ENCODE assay signal across 8 cellular contexts in genomic region chr3:13452490-13453335, GRCh38. TPM values are rescaled to one million over a fixed set of nuclear protein-coding genes. Genes with fewer than 3 reads are reported as not detected.
DNase-seq lines count a peak whose midpoint lies in the region; ATAC-seq and TF ChIP-seq lines count a peak whose summit lies in the region.

No MANE protein-coding gene starts in this region.

- H3K4me1 ChIP-seq in ascending aorta (peaks cover 0 to 7% of the 10 kb centered on the region in 2 donors), right atrium auricular region (peaks cover 0 to 15% of the 10 kb centered on the region in 2 donors)

- in situ Hi-C loops in SK-MEL-5 (cut with HindIII; ENCODE audit: low pct_unique_long_range_greater_than_20kb, low sequenced_read_pairs): no loop called here

- H3K27me3 ChIP-seq in ascending aorta (no peaks in the 10 kb centered on the region), right atrium auricular region (no peaks in the 10 kb centered on the region)

- no peaks in the 10 kb centered on the region for H3K36me3 ChIP-seq in ascending aorta
- H3K36me3 ChIP-seq in right atrium auricular region: no peaks in the 10 kb centered on the region

- intact Hi-C loops in ascending aorta (cut with DNase I): loop anchor here (1.0 to 10.0 kb wide), 2 partner anchors 360 to 588 kb away; no protein-coding TSS in a partner anchor

- POLR2A ChIA-PET in GM10248 (lab: Yijun Ruan, JAX): interaction anchor here (0.8 to 1.4 kb wide), 2 partner anchors 27 to 34 kb away, joined by 5 to 6 read pairs; partner anchors contain the start of gene HDAC11

- peak; percentile 60 for DNase-seq in GM10248 (ENCODE audit: extremely low spot score)
- peak; percentile 76 for DNase-seq in SK-MEL-5 (ENCODE audit: low read depth, low spot score)
- DNase-seq in ascending aorta (ENCODE audit: low spot score in 2 of 2): no peak
- no peak for DNase-seq in right atrium auricular region (ENCODE audit: low spot score)
- DNase-seq in retina: peak; percentile 62

- peak; percentile 80 for TF ChIP-seq RAD21 in Ishikawa (IDR thresholded peaks at IDR 0.05; ENCODE audit: low read depth)

- peak overlapping the region; percentile 54 to 68 for H3K4me3 ChIP-seq in ascending aorta
- peak overlapping the region in 1 of 2 donors; percentile 59 for H3K4me3 ChIP-seq in right atrium auricular region

- ATAC-seq in GM21528 (IDR thresholded peaks at IDR 0.05; ENCODE audit: low FRiP score, unreplicated experiment): no peak
- ATAC-seq in GM21576 (IDR thresholded peaks at IDR 0.05; ENCODE audit: unreplicated experiment): no peak

- TF ChIP-seq CTCF in GM10248 (IDR thresholded peaks at IDR 0.05; ENCODE audit: control extremely low read depth, extremely low read depth, low read depth, missing control alignments): peak; percentile 61
- TF ChIP-seq CTCF in ascending aorta (IDR thresholded peaks at IDR 0.05): peak; percentile 42 to 63 (median 56)
- peak; percentile 48 to 73 for TF ChIP-seq CTCF in right atrium auricular region (IDR thresholded peaks at IDR 0.05)

- TF ChIP-seq EP300 in Ishikawa (IDR thresholded peaks at IDR 0.05; ENCODE audit: borderline replicate concordance): no peak

- H3K27ac ChIP-seq in ascending aorta (peak overlapping the region; percentile 71 to 80), right atrium auricular region (peak overlapping the region; percentile 88 to 89)

- CTCF ChIA-PET in GM10248 (lab: Yijun Ruan, JAX): interaction anchor here (0.6 to 6.0 kb wide), 55 partner anchors 8 to 670 kb away, joined by 3 to 97 read pairs (median 4); partner anchors contain the start of genes HDAC11 and NUP210

- H3K9me3 ChIP-seq in ascending aorta: no peaks in the 10 kb centered on the region
- H3K9me3 ChIP-seq in right atrium auricular region: no peaks in the 10 kb centered on the region

TF ChIP-seq in Ishikawa, 13 proteins besides CTCF, POLR2A, EP300 and RAD21:
- TF ChIP-seq CREB1 (IDR thresholded peaks at IDR 0.05; ENCODE audit: low read depth): no peak
- no peak for TF ChIP-seq TCF12 (IDR thresholded peaks at IDR 0.05; ENCODE audit: low read depth)
- no peak for TF ChIP-seq EGR1 (IDR thresholded peaks at IDR 0.05)
- TF ChIP-seq REST (IDR thresholded peaks at IDR 0.05; ENCODE audit: low read depth): no peak
- no peak for TF ChIP-seq MAX (IDR thresholded peaks at IDR 0.05)
TF ChIP-seq in Ishikawa: peak in this region for 0.

RNA-seq across cellular contexts. Expression of gene HDAC11, which starts 27.4 kb away (rescaled TPM):
- 12.5 and 13.5 TPM in 2 replicates for total RNA-seq in SK-MEL-5 (2014; rRNA removed; shearing (Covaris generic))
- 15.6 and 16.5 TPM in 2 replicates for polyA plus RNA-seq in SK-MEL-5 (2015; cell fraction: cytosol; rRNA removed)
- 7.9 and 8.7 TPM in 2 replicates for polyA plus RNA-seq in SK-MEL-5 (2015; cell fraction: nucleus; rRNA removed)
- 15.8 TPM for total RNA-seq in ascending aorta
- total RNA-seq in right atrium auricular region: 10 to 100 TPM; 30.6 to 30.7 TPM

RNA-seq across cellular contexts. Expression of gene NUP210, which starts 32.6 kb away (rescaled TPM):
- total RNA-seq in SK-MEL-5 (2014; rRNA removed; shearing (Covaris generic)): 14.9 and 19.4 TPM in 2 replicates
- polyA plus RNA-seq in SK-MEL-5 (2015; cell fraction: cytosol; rRNA removed): 41.2 and 51.0 TPM in 2 replicates
- polyA plus RNA-seq in SK-MEL-5 (2015; cell fraction: nucleus; rRNA removed): 17.6 and 22.5 TPM in 2 replicates
- total RNA-seq in ascending aorta (11.0 TPM), right atrium auricular region (1 to 10 TPM; 4.4 to 4.5 TPM)

Comparison
In these comparisons a context has a peak if more than half of its experiments do, and no peak if none do; other contexts are left out.
1. DNase-seq: peak in GM10248 (single experiment), SK-MEL-5 (single experiment) and retina (single experiment); none in ascending aorta (0 of 2) and right atrium auricular region (single experiment).
2. Peak in every context shown above with its lines, with median percentiles within 50 percentile points of each other: CTCF ChIP-seq.